ENCODE assay signal across 20 cellular contexts in genomic region chr13:44617648-44618047, GRCh38. TPM values are rescaled to one million over a fixed set of nuclear protein-coding genes. Genes with fewer than 3 reads are reported as not detected.
DNase-seq lines count a peak whose midpoint lies in the region; ATAC-seq and TF ChIP-seq lines count a peak whose summit lies in the region.
"Had no signal": no experiment of that assay in that cellular context is flagged by ENCODE, and none has a peak within 500 bp of the region (broad histone marks: within the 10 kb centered on the region; RNA-seq: fewer than 3 reads in every experiment).

No MANE protein-coding gene starts in this region.

- BruUV-seq in IMR-90 (replicated peaks; lab: Mats Ljungman, UMichigan) (no TSS peak), Calu3 (replicated peaks; lab: Mats Ljungman, UMichigan) (no TSS peak)

- H3K56ac ChIP-seq in IMR-90 (ENCODE audit: extremely low read depth, insufficient read depth, low read length): no peak overlapping the region

- no peaks in the 10 kb centered on the region for H3K4me1 Mint-ChIP-seq in Calu3 (ENCODE audit: low read depth, unreplicated experiment)
- H3K4me1 Mint-ChIP-seq: CD14-positive monocyte; CD4-positive, alpha-beta memory T cell; IgD-negative memory B cell had no signal

- H3K36me3 ChIP-seq in IMR-90 (ENCODE audit: control insufficient read depth, insufficient read depth, low read length) (no peaks in the 10 kb centered on the region), trophoblast cell (ENCODE audit: control insufficient read depth in 1 of 2, insufficient read depth in 2 of 2, low read length in 2 of 2) (no peaks in the 10 kb centered on the region), MG63 (no peaks in the 10 kb centered on the region)
- H3K36me3 ChIP-seq: BLaER1 had no signal

- no peaks in the 10 kb centered on the region for H3K9me1 ChIP-seq in IMR-90 (ENCODE audit: insufficient read depth, low read length)

- H4K12ac ChIP-seq in trophoblast cell (ENCODE audit: low read depth, low read length): no peak overlapping the region

- ATAC-seq in IMR-90 (ENCODE audit: low read depth) (no peak), GM21825 (IDR thresholded peaks at IDR 0.05; ENCODE audit: unreplicated experiment) (no peak)

- TF ChIP-seq CTCF in IMR-90 (conservative IDR thresholded peaks at IDR 0.05; ENCODE audit: low read depth, low read length) (no peak), Calu3 (IDR thresholded peaks at IDR 0.05; ENCODE audit: unreplicated experiment) (no peak)

- no peak overlapping the region for H2AK9ac ChIP-seq in IMR-90 (replicated peaks; ENCODE audit: low read depth, low read length, poor library complexity)

- H3K27me3 ChIP-seq in IMR-90 (ENCODE audit: control insufficient read depth, insufficient read depth, low read length): no peaks in the 10 kb centered on the region
- no peaks in the 10 kb centered on the region for H3K27me3 ChIP-seq in trophoblast cell (ENCODE audit: insufficient read depth, low read length)
- no peaks in the 10 kb centered on the region for H3K27me3 ChIP-seq in MG63
- H3K27me3 ChIP-seq: BLaER1 had no signal

- H3K4me3 ChIP-seq in IMR-90 (ENCODE audit: insufficient read depth, low read depth, low read length) (no peak overlapping the region), trophoblast cell (ENCODE audit: low read depth, low read length) (no peak overlapping the region), MG63 (no peak overlapping the region)
- H3K4me3 ChIP-seq: BLaER1, GM23248 had no signal

- in situ Hi-C loops in IMR-90 (cut with MboI; ENCODE audit: low sequenced_read_pairs): no loop called here

- intact Hi-C loops in IMR-90 (cut with micrococcal nuclease) (no loop called here), Calu3 (cut with micrococcal nuclease; ENCODE audit: unreplicated experiment) (no loop called here)

- H2AFZ ChIP-seq in IMR-90 (replicated peaks; ENCODE audit: low read length, poor library complexity) (peak overlapping the region; percentile 61), trophoblast cell (ENCODE audit: insufficient read depth, low read length, poor library complexity) (no peak overlapping the region)
- H2AFZ ChIP-seq: GM23248 had no signal

- H3K27ac ChIP-seq in IMR-90 (ENCODE audit: insufficient read depth, low read length): no peak overlapping the region
- no peak overlapping the region for H3K27ac ChIP-seq in trophoblast cell (ENCODE audit: low read depth, low read length)
- H3K27ac ChIP-seq: 22Rv1, BLaER1, GM23248, HL-60 had no signal

- H3K18ac ChIP-seq in IMR-90 (ENCODE audit: low read depth, low read length): no peak overlapping the region
- no peak overlapping the region for H3K18ac ChIP-seq in trophoblast cell (ENCODE audit: low read length)

- H4K8ac ChIP-seq in IMR-90 (ENCODE audit: low read depth in 2 of 2, low read length in 2 of 2) (no peak overlapping the region), trophoblast cell (ENCODE audit: low read depth, low read length) (no peak overlapping the region)

- H3K27ac Mint-ChIP-seq in Calu3 (ENCODE audit: unreplicated experiment): no peak overlapping the region
- H3K27ac Mint-ChIP-seq: CD14-positive monocyte; CD4-positive, alpha-beta memory T cell; IgD-negative memory B cell had no signal

- no peak overlapping the region for H2BK12ac ChIP-seq in trophoblast cell (ENCODE audit: low read length)

- H4K91ac ChIP-seq in IMR-90 (ENCODE audit: insufficient read depth, low read depth, low read length) (no peak overlapping the region), trophoblast cell (ENCODE audit: low read depth, low read length) (no peak overlapping the region)

- H3K4me3 Mint-ChIP-seq in Calu3 (ENCODE audit: low read depth, unreplicated experiment): no peak overlapping the region
- H3K4me3 Mint-ChIP-seq: CD14-positive monocyte; CD4-positive, alpha-beta memory T cell; IgD-negative memory B cell had no signal

- no peak overlapping the region for H2BK20ac ChIP-seq in IMR-90 (ENCODE audit: low read depth, low read length)

- H3K4me1 ChIP-seq in IMR-90 (ENCODE audit: control insufficient read depth, insufficient read depth, low read length): no peaks in the 10 kb centered on the region; the same call in 1 of the 2 replicates
- no peaks in the 10 kb centered on the region for H3K4me1 ChIP-seq in trophoblast cell (ENCODE audit: control insufficient read depth in 1 of 2, insufficient read depth in 2 of 2, low read length in 2 of 2)
- H3K4me1 ChIP-seq: BLaER1 had no signal

- no peak overlapping the region for H2BK15ac ChIP-seq in IMR-90 (ENCODE audit: low read depth, low read length)

- H3K79me1 ChIP-seq in IMR-90 (ENCODE audit: low read depth in 1 of 2, low read length in 2 of 2) (no peaks in the 10 kb centered on the region), trophoblast cell (ENCODE audit: low read length) (no peaks in the 10 kb centered on the region)

- H3K9me3 Mint-ChIP-seq in Calu3 (ENCODE audit: low read depth, unreplicated experiment): no peaks in the 10 kb centered on the region
- H3K9me3 Mint-ChIP-seq: CD14-positive monocyte; CD4-positive, alpha-beta memory T cell; IgD-negative memory B cell had no signal

- H3K9me3 ChIP-seq in IMR-90 (ENCODE audit: control insufficient read depth, insufficient read depth, low read length) (no peaks in the 10 kb centered on the region), trophoblast cell (ENCODE audit: insufficient read depth, low read depth, low read length) (no peaks in the 10 kb centered on the region), MG63 (no peaks in the 10 kb centered on the region)
- H3K9me3 ChIP-seq: BLaER1 had no signal

- no peaks in the 10 kb centered on the region for H3K79me2 ChIP-seq in trophoblast cell (ENCODE audit: control insufficient read depth, insufficient read depth, low read length, poor library complexity)

- H3K36me3 Mint-ChIP-seq in Calu3 (ENCODE audit: insufficient read depth, unreplicated experiment): no peaks in the 10 kb centered on the region
- H3K36me3 Mint-ChIP-seq: CD14-positive monocyte; CD4-positive, alpha-beta memory T cell; IgD-negative memory B cell had no signal

- H3K4ac ChIP-seq in IMR-90 (ENCODE audit: low read depth, low read length) (no peak overlapping the region), trophoblast cell (ENCODE audit: low read depth, low read length) (no peak overlapping the region)

- no peaks in the 10 kb centered on the region for H3K27me3 Mint-ChIP-seq in Calu3 (ENCODE audit: unreplicated experiment)

- CTCF ChIA-PET in IMR-90 (lab: Yijun Ruan, JAX) (no interaction called here), Calu3 (lab: Charles Lee) (no interaction called here)

- H2AK5ac ChIP-seq in IMR-90 (ENCODE audit: low read depth, low read length) (no peak overlapping the region), trophoblast cell (ENCODE audit: low read length) (no peak overlapping the region)

- H3K4me2 ChIP-seq in IMR-90 (ENCODE audit: low read depth, low read length) (no peak overlapping the region), trophoblast cell (ENCODE audit: low read length) (no peak overlapping the region)
- H3K4me2 ChIP-seq: BLaER1 had no signal

- H3K23ac ChIP-seq in IMR-90 (ENCODE audit: low read depth, low read length) (no peak overlapping the region), trophoblast cell (ENCODE audit: low read length) (no peak overlapping the region)

- H3K14ac ChIP-seq in IMR-90 (replicated peaks; ENCODE audit: low read depth, low read length) (no peak overlapping the region), trophoblast cell (ENCODE audit: low read length) (no peak overlapping the region)

- TF ChIP-seq POLR2A in IMR-90 (IDR thresholded peaks at IDR 0.05; ENCODE audit: low read depth, low read length): no peak

- TF ChIP-seq RAD21 in IMR-90 (IDR thresholded peaks at IDR 0.05; ENCODE audit: low read length): no peak

- H2BK120ac ChIP-seq in IMR-90 (ENCODE audit: low read depth, low read length) (no peak overlapping the region), trophoblast cell (ENCODE audit: insufficient read depth, low read length, poor library complexity) (no peak overlapping the region)

- DNase-seq in NCI-H82 (lab: John Stamatoyannopoulos, UW): peak; percentile 53
- DNase-seq in NCI-H82 treated with DMSO at 0.1 percent for 48 hours (lab: John Stamatoyannopoulos, UW; ENCODE audit: unreplicated experiment): no peak
- DNase-seq in IMR-90: no peak
- DNase-seq in islet precursor cell: peak; percentile 57
- peak; percentile 32 to 70 for DNase-seq in trophoblast cell
- DNase-seq in Calu3: no peak
- DNase-seq in MG63: no peak
- DNase-seq: CD4-positive, alpha-beta memory T cell; DMS 273 treated with DMSO at 0.1 percent for 48 hours; DMS53; DND-41; EL; GM23248; HCEC 1CT had no signal

- 100% methylated on average over 5 of the region's 11 CpGs; no CpG with 5 or more reads in 1 of the 2 experiments for WGBS in IMR-90 (ENCODE audit: extremely low coverage in 2 of 2, insufficient read length in 1 of 2), 2 experiments
- no CpG with 5 or more reads among the region's 11 CpGs for WGBS in trophoblast cell (ENCODE audit: extremely low coverage, insufficient coverage, insufficient read length)

- H2BK5ac ChIP-seq in IMR-90 (ENCODE audit: low read depth, low read length, poor library complexity, severe bottlenecking) (no peak overlapping the region), trophoblast cell (ENCODE audit: low read depth, low read length, poor library complexity) (no peak overlapping the region)

- dilution Hi-C loops in IMR-90 (cut with HindIII; ENCODE audit: low sequenced_read_pairs, unreplicated experiment): no loop called here

- POLR2A ChIA-PET in IMR-90 (lab: Charles Lee; ENCODE audit: unreplicated experiment): no interaction called here

- H4K20me1 ChIP-seq in IMR-90 (ENCODE audit: insufficient read depth, low read length): no peaks in the 10 kb centered on the region
- H4K20me1 ChIP-seq: BLaER1 had no signal

- H4K5ac ChIP-seq in IMR-90 (ENCODE audit: low read depth, low read length): no peak overlapping the region

- H3K9ac ChIP-seq in IMR-90 (ENCODE audit: low read depth, low read length): no peak overlapping the region
- H3K9ac ChIP-seq in trophoblast cell (ENCODE audit: low read length): no peak overlapping the region
- H3K9ac ChIP-seq: BLaER1, GM23248 had no signal

TF ChIP-seq in IMR-90, 13 proteins besides CTCF, POLR2A, EP300 and RAD21 (continues in another document):
- TF ChIP-seq BHLHE40 (IDR thresholded peaks at IDR 0.05; ENCODE audit: low read depth, low read length) (no peak), RCOR1 (IDR thresholded peaks at IDR 0.05; ENCODE audit: insufficient replicate concordance, low read length) (no peak), FOS (IDR thresholded peaks at IDR 0.05; ENCODE audit: low read depth, low read length) (no peak)

RNA-seq across cellular contexts. Expression of gene TSC22D1, which starts 41.5 kb away (rescaled TPM):
- 30.8 and 52.2 TPM in 2 replicates for total RNA-seq in IMR-90 (2012; rRNA removed)
- 42.2 and 44.9 TPM in 2 replicates for polyA plus RNA-seq in IMR-90 (2012; rRNA removed)
- 31.4 and 37.1 TPM in 2 replicates for polyA plus RNA-seq in IMR-90 (2012; cell fraction: cytosol; rRNA removed)
- 42.3 and 132 TPM in 2 replicates for polyA plus RNA-seq in IMR-90 (2012; cell fraction: nucleus; rRNA removed; ENCODE audit: low replicate concordance)
- 66.3 and 69.3 TPM in 2 replicates for polyA plus RNA-seq in trophoblast cell (2013)
- 37.1 and 37.2 TPM in 2 replicates for total RNA-seq in Calu3 (2022)
- total RNA-seq in MG63 (2014; rRNA removed; shearing (Covaris generic); ENCODE audit: low replicate concordance): 55.5 and 62.8 TPM in 2 replicates

Comparison
In these comparisons a context has a peak if more than half of its experiments do, and no peak if none do; other contexts are left out.
1. DNase-seq: peak in NCI-H82 (single experiment), islet precursor cell (single experiment) and trophoblast cell (2 of 2); none in NCI-H82 treated with DMSO at 0.1 percent for 48 hours (single experiment), IMR-90 (single experiment), Calu3 (single experiment) and MG63 (single experiment).